Comparison of ENCODE assay signal across 1 cellular context in genomic region chr7:101618916-101619315, GRCh38.
TF ChIP-seq lines count a peak whose summit lies in the region.

No MANE protein-coding gene starts in this region.

TF ChIP-seq in HepG2, 621 proteins besides CTCF, POLR2A, EP300 and RAD21:
- TF ChIP-seq ZNF281 (CRISPR knock-in tag; IDR thresholded peaks at IDR 0.05; ENCODE audit: borderline replicate concordance) (no peak), FOXC1 (CRISPR knock-in tag; IDR thresholded peaks at IDR 0.05; ENCODE audit: borderline replicate concordance) (no peak), SKI (IDR thresholded peaks at IDR 0.05; ENCODE audit: partially characterized antibody) (no peak), ZNF547 (CRISPR knock-in tag; IDR thresholded peaks at IDR 0.05) (no peak)
